In the genomic region with DNA sequence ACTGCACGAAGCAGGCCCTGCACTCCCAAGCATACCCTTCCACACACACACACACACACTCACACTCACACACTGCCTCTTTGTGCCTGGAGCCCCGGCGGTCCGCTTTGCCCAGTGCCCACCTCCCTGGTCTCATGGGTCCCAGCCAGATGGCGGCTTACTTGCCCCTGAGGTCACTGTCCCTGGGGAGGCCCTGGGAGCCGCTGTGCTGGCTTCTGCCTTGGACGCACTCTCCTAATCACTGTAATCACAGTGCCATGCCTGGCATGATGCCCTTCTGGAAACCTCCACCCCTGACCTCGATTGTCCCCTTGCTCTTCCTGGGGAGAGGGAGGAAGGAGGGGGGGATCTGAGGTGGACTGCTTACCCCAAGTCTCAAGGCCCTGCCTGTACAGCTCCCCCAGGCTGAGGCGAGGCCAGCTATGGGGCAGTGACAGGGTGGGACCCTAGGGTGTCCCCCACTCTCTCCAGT, we compare ENCODE assay signal across 9 cellular contexts. TPM values are rescaled to one million over a fixed set of nuclear protein-coding genes. Genes with fewer than 3 reads are reported as not detected.
DNase-seq lines count a peak whose midpoint lies in the region; ATAC-seq and TF ChIP-seq lines count a peak whose summit lies in the region.
"Had no signal": no experiment of that assay in that cellular context is flagged by ENCODE, and none has a peak within 500 bp of the region (broad histone marks: within the 10 kb centered on the region; RNA-seq: fewer than 3 reads in every experiment).

No MANE protein-coding gene starts in this region.

- H3K27ac ChIP-seq in mammary epithelial cell (ENCODE audit: insufficient read depth, low read depth, low read length), result peak overlapping the region; percentile 87
- peak overlapping the region; percentile 94 for H3K27ac ChIP-seq in layer of hippocampus (ENCODE audit: low read depth, low read length)
- peak overlapping the region; percentile 82 for H3K27ac ChIP-seq in subcutaneous abdominal adipose tissue (ENCODE audit: low read depth, low read length)
- H3K27ac ChIP-seq in naive thymus-derived CD4-positive, alpha-beta T cell (ENCODE audit: low read depth, low read length), result no peak overlapping the region

- H3K27me3 Mint-ChIP-seq in naive thymus-derived CD4-positive, alpha-beta T cell, result peaks cover 0 to 5% (median 0%) of the 10 kb centered on the region in 5 donors

- no peaks in the 10 kb centered on the region for H3K27me3 ChIP-seq in H7 (ENCODE audit: control insufficient read depth, insufficient read depth, low read length)
- H3K27me3 ChIP-seq in mammary epithelial cell (ENCODE audit: insufficient read depth, low read length), result no peaks in the 10 kb centered on the region
- no peaks in the 10 kb centered on the region for H3K27me3 ChIP-seq in layer of hippocampus (ENCODE audit: control insufficient read depth, insufficient read depth, low read length)
- no peaks in the 10 kb centered on the region for H3K27me3 ChIP-seq in subcutaneous abdominal adipose tissue (ENCODE audit: control insufficient read depth in 5 of 5, insufficient read depth in 4 of 5, low read length in 5 of 5)
- no peaks in the 10 kb centered on the region for H3K27me3 ChIP-seq in naive thymus-derived CD4-positive, alpha-beta T cell (ENCODE audit: control insufficient read depth in 2 of 2, insufficient read depth in 2 of 2, low read length in 2 of 2)

- no peaks in the 10 kb centered on the region for H3K9me3 ChIP-seq in mammary epithelial cell (replicated peaks; ENCODE audit: insufficient read depth, low read length)
- H3K9me3 ChIP-seq in subcutaneous abdominal adipose tissue (ENCODE audit: control insufficient read depth in 5 of 5, low read length in 5 of 5), result no peaks in the 10 kb centered on the region
- H3K9me3 ChIP-seq in naive thymus-derived CD4-positive, alpha-beta T cell (ENCODE audit: control insufficient read depth in 2 of 3, low read length in 3 of 3), result no peaks in the 10 kb centered on the region

- 33% methylated on average over 9 of the region's 9 CpGs for WGBS in mammary epithelial cell (ENCODE audit: low coverage, missing lambda C conversion rate)

- peak overlapping the region; percentile 91 for H3K4me2 ChIP-seq in mammary epithelial cell (ENCODE audit: insufficient read depth, low read depth, low read length)

- no peaks in the 10 kb centered on the region for H4K20me1 ChIP-seq in mammary epithelial cell (ENCODE audit: insufficient read depth, low read length)

- H2AFZ ChIP-seq in mammary epithelial cell (ENCODE audit: low read depth, low read length), result peak overlapping the region; percentile 62

- peaks cover 29% of the 10 kb centered on the region for H3K4me1 ChIP-seq in mammary epithelial cell (ENCODE audit: insufficient read depth, low read length)
- peaks cover 8 to 41% (median 36%) of the 10 kb centered on the region in 5 donors for H3K4me1 ChIP-seq in subcutaneous abdominal adipose tissue (ENCODE audit: control insufficient read depth in 5 of 5, insufficient read depth in 5 of 5, low read length in 5 of 5)
- no peaks in the 10 kb centered on the region for H3K4me1 ChIP-seq in naive thymus-derived CD4-positive, alpha-beta T cell (ENCODE audit: control insufficient read depth in 2 of 2, insufficient read depth in 2 of 2, low read length in 2 of 2)

- H3K4me1 Mint-ChIP-seq in naive thymus-derived CD4-positive, alpha-beta T cell, result peaks cover 0 to 5% (median 0%) of the 10 kb centered on the region in 7 donors

- no peak overlapping the region for H3K4me3 Mint-ChIP-seq in naive thymus-derived CD4-positive, alpha-beta T cell

- TF ChIP-seq CTCF in mammary epithelial cell (conservative IDR thresholded peaks at IDR 0.05 in 1 of 2, IDR thresholded peaks at IDR 0.05 in 1 of 2; ENCODE audit: extremely low read depth in 1 of 2, insufficient read depth in 1 of 2, low read depth in 1 of 2, low read length in 2 of 2), result no peak

- no peak overlapping the region for H3K27ac Mint-ChIP-seq in naive thymus-derived CD4-positive, alpha-beta T cell

- H3K36me3 Mint-ChIP-seq in naive thymus-derived CD4-positive, alpha-beta T cell, result no peaks in the 10 kb centered on the region

- dilution Hi-C loops in mammary epithelial cell (cut with HindIII; ENCODE audit: low sequenced_read_pairs), result no loop called here

- CTCF ChIA-PET in mammary epithelial cell (lab: Charles Lee; ENCODE audit: low non-redundant PET), result no interaction called here
- CTCF ChIA-PET in naive thymus-derived CD4-positive, alpha-beta T cell (lab: Charles Lee), result no interaction called here

- peaks cover 42% of the 10 kb centered on the region for H3K79me2 ChIP-seq in mammary epithelial cell (ENCODE audit: insufficient read depth, low read length)

- H3K9me3 Mint-ChIP-seq in naive thymus-derived CD4-positive, alpha-beta T cell, result peaks cover 0 to 2% (median 0%) of the 10 kb centered on the region in 11 donors

- POLR2A ChIA-PET in naive thymus-derived CD4-positive, alpha-beta T cell (lab: Charles Lee), result no interaction called here

- DNase-seq in H7 (peak; percentile 52), mammary epithelial cell (no peak), foreskin melanocyte (no peak), cerebellum (ENCODE audit: low spot score) (no peak)
- DNase-seq in naive thymus-derived CD4-positive, alpha-beta T cell, result no peak
- DNase-seq: activated CD4-positive, alpha-beta T cell treated with anti-CD3 and anti-CD28 coated beads for 4 hours had no signal

- intact Hi-C loops in mammary epithelial cell (cut with micrococcal nuclease), result no loop called here
- intact Hi-C loops in naive thymus-derived CD4-positive, alpha-beta T cell (cut with micrococcal nuclease), result no loop called here

- no TSS peak for BruUV-seq in mammary epithelial cell (replicated peaks; lab: Mats Ljungman, UMichigan)

- H3K4me3 ChIP-seq in H7 (ENCODE audit: insufficient read depth, low read depth, low read length) (no peak overlapping the region), mammary epithelial cell (replicated peaks in 1 of 3; ENCODE audit: insufficient read depth in 1 of 3, low read depth in 2 of 3, low read length in 3 of 3) (peak overlapping the region in 1 of 3 experiments; percentile 18), subcutaneous abdominal adipose tissue (ENCODE audit: low read depth in 1 of 5, low read length in 5 of 5) (peak overlapping the region; percentile 9 to 63 (median 56))
- H3K4me3 ChIP-seq in naive thymus-derived CD4-positive, alpha-beta T cell (ENCODE audit: low read length), result no peak overlapping the region

- ATAC-seq in naive thymus-derived CD4-positive, alpha-beta T cell, result no peak
- ATAC-seq in HG03354 (IDR thresholded peaks at IDR 0.05; ENCODE audit: poor library complexity, severe bottlenecking, unreplicated experiment), result no peak

- H3K9ac ChIP-seq in mammary epithelial cell (ENCODE audit: insufficient read depth, low read length) (peak overlapping the region; percentile 66), subcutaneous abdominal adipose tissue (ENCODE audit: low read length in 5 of 5) (peak overlapping the region in 3 of 5 donors; percentile 8 to 78 (median 54))

- in situ Hi-C loops in mammary epithelial cell (cut with MboI; ENCODE audit: low sequenced_read_pairs in 2 of 2), result no loop called here

- H3K36me3 ChIP-seq in H7 (replicated peaks; ENCODE audit: control insufficient read depth, insufficient read depth, low read length) (peaks cover 39% of the 10 kb centered on the region), mammary epithelial cell (ENCODE audit: insufficient read depth, low read length) (peaks cover 11% of the 10 kb centered on the region), subcutaneous abdominal adipose tissue (ENCODE audit: control insufficient read depth in 5 of 5, insufficient read depth in 5 of 5, low read length in 5 of 5) (peaks cover 0 to 71% (median 62%) of the 10 kb centered on the region in 5 donors)
- H3K36me3 ChIP-seq in naive thymus-derived CD4-positive, alpha-beta T cell (ENCODE audit: control insufficient read depth in 2 of 3, insufficient read depth in 3 of 3, low read length in 3 of 3), result no peaks in the 10 kb centered on the region

RNA-seq across cellular contexts. Expression of gene ARHGAP23, which starts 36.0 kb away (rescaled TPM):
- total RNA-seq in H7 (2014; rRNA removed; shearing (Covaris generic)), result 15.4 and 17.2 TPM in 2 replicates
- total RNA-seq in mammary epithelial cell (10 to 100 TPM; 30.5 to 43.0 TPM), cerebellum (35.2 TPM)
- 11.4 TPM for polyA plus RNA-seq in mammary epithelial cell
- polyA minus RNA-seq in mammary epithelial cell, result 28.8 TPM
- 1 to 10 TPM in 1 of 5 experiments, under 1 TPM in 2, not detected in 2; 0.24 to 1.3 (median 0.34) TPM for total RNA-seq in naive thymus-derived CD4-positive, alpha-beta T cell
- polyA plus RNA-seq in naive thymus-derived CD4-positive, alpha-beta T cell, result not detected

Comparison
In these comparisons a context has a peak if more than half of its experiments do, and no peak if none do; other contexts are left out.
1. H3K4me3 ChIP-seq: peak in subcutaneous abdominal adipose tissue (5 of 5); none in H7 (single experiment) and naive thymus-derived CD4-positive, alpha-beta T cell (single experiment).